ENCODE assay signal across 22 cellular contexts in genomic region chr7:105396566-105396965, GRCh38.
"Had no signal": no experiment of that assay in that cellular context is flagged by ENCODE, and none has a peak within 500 bp of the region (broad histone marks: within the 10 kb centered on the region; RNA-seq: fewer than 3 reads in every experiment).

No MANE protein-coding gene starts in this region.

- H3K36me3 ChIP-seq: SJCRH30 had no signal

- H3K4me3 Mint-ChIP-seq: IgD-negative memory B cell had no signal

- H3K27me3 Mint-ChIP-seq: IgD-negative memory B cell had no signal

- H3K27me3 ChIP-seq: SJCRH30 had no signal

- H3K9me3 ChIP-seq: SJCRH30 had no signal

- H3K36me3 Mint-ChIP-seq: IgD-negative memory B cell had no signal

- H3K9me3 Mint-ChIP-seq: IgD-negative memory B cell had no signal

- ATAC-seq: Panc1, PC-3 had no signal

- H3K4me3 ChIP-seq: SJCRH30 had no signal

- DNase-seq: KBM-7, MV-4-11, NCI-H1048, NCI-H1105, NCI-H1417, NCI-H1436 treated with DMSO at 0.1 percent for 48 hours, NCI-H1694, NCI-H187 treated with DMSO at 0.1 percent for 48 hours, NCI-H2081, NCI-H2107, NCI-H2227 treated with DMSO at 0.1 percent for 48 hours, NCI-H524, NCI-H526 treated with DMSO at 0.1 percent for 48 hours, NCI-H748 treated with DMSO at 0.1 percent for 48 hours, PC-3, SHP77 treated with DMSO at 0.1 percent for 48 hours, SJCRH30 had no signal

- FAIRE-seq: HTR-8/SVneo had no signal

- H3K27ac ChIP-seq: HL-60, RWPE1, SJCRH30 had no signal
